In the genomic region with DNA sequence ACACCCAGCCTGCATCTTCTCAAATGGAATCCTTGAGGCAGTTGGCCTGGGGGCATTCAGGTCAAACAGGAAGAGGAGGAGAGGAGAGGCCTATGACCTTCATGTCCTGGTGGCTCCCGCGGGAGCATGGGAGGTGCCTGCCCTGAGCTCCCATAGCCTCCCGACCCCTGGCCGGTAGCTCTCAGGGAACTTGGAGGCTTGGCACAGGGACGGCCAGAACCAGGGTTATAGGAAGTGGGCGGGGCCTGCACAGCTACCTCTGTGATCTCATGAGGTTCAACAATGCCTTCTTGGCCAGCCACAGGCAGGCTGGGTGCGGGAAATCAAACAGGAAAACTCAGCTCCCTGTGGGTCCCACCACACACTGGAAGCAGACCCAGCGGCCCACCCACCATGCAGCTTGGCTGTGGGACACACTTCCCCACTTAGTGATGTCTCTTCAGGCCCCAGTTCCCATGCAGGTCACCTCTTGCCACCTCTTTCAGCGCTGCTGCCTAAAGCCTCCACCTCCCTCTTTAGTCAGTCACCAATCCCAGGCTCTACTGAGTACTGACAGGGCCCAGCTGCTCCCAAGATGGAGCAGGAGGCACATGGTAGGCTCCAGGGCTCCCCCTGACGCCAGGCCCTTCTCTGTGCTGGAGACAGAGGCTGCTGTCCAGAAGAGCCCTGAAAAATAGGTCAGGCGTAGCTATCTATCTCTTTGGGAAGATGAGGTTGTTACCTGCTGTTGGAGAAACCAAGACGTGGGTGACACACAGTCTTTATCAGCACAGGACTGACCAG, we compare ENCODE assay signal across 1 cellular context.
TF ChIP-seq lines count a peak whose summit lies in the region.

TSS of gene SLFNL1 (minus strand) at position 200 of the 783 bp plus-strand sequence. CDS start 1,065 bp downstream, outside the sequence.

TF ChIP-seq in HepG2, 621 proteins besides CTCF, POLR2A, EP300 and RAD21 (continued from another document):
- TF ChIP-seq, protein P1, sequence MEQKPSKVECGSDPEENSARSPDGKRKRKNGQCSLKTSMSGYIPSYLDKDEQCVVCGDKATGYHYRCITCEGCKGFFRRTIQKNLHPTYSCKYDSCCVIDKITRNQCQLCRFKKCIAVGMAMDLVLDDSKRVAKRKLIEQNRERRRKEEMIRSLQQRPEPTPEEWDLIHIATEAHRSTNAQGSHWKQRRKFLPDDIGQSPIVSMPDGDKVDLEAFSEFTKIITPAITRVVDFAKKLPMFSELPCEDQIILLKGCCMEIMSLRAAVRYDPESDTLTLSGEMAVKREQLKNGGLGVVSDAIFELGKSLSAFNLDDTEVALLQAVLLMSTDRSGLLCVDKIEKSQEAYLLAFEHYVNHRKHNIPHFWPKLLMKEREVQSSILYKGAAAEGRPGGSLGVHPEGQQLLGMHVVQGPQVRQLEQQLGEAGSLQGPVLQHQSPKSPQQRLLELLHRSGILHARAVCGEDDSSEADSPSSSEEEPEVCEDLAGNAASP (CRISPR knock-in tag; IDR thresholded peaks at IDR 0.05; ENCODE audit: borderline replicate concordance): no peak
- TF ChIP-seq ZFX (CRISPR knock-in tag; IDR thresholded peaks at IDR 0.05; ENCODE audit: low read depth) (no peak), ZNF687 (CRISPR knock-in tag; IDR thresholded peaks at IDR 0.05) (peak; percentile 39), SIN3B (IDR thresholded peaks at IDR 0.05; ENCODE audit: low read length) (no peak), ZNF124 (CRISPR knock-in tag; IDR thresholded peaks at IDR 0.05) (no peak), KDM2A (CRISPR knock-in tag; IDR thresholded peaks at IDR 0.05; ENCODE audit: borderline replicate concordance, low read depth) (peak; percentile 65; the same call in 1 of the 2 replicates), PAX8 (CRISPR knock-in tag; IDR thresholded peaks at IDR 0.05; ENCODE audit: borderline replicate concordance) (no peak), EZH2 (conservative IDR thresholded peaks at IDR 0.05; ENCODE audit: low read depth, low read length) (no peak)
